Comparison of ENCODE assay signal across 16 cellular contexts in the genomic region with DNA sequence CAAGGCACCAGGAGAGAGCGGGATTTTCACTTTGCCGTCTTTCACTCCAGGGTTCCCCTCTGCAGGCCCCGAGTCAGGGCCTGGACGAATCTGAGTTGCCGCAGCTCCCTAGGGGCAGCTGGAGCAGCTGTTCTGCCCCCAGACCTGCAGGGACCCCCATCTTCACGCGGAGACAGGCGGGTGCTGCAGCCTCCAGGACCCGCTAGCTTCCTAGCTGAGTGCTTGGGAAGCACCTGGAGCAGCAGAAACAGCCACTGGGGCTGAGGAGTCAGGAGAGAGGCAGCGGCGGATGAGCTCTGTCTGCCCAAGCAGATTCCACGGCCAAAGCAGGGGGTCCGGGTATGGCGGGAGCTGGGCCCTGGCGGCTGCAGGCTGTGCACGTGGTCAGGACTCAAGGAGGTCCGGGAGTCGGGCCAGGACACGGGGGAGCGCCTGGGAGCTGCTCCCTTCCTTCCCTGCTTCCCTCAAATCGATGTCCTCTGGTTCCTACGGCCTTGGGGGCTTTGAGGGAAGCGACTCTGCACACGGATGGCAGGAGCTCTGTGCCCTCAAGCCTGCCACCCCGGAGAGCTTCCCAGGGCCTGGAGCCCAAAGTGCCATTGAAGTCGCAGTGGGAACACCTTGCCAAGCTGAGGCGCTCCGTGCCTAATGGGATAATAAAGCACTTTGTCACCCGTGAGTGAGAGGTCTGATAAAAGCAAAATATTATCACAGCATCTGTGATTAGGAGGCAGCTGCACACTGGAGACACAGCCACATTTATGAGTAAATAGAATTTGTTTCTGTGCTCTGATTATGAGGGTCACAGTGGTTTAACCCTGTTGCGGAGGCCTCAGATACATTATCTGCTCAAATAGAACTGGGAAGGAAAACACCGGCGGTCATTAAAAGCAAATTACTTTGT. TPM values are rescaled to one million over a fixed set of nuclear protein-coding genes. Genes with fewer than 3 reads are reported as not detected.
DNase-seq lines count a peak whose midpoint lies in the region; ATAC-seq, FAIRE-seq and TF ChIP-seq lines count a peak whose summit lies in the region.
"Had no signal": no experiment of that assay in that cellular context is flagged by ENCODE, and none has a peak within 500 bp of the region (broad histone marks: within the 10 kb centered on the region; RNA-seq: fewer than 3 reads in every experiment).

No MANE protein-coding gene starts in this region.

- H3K14ac ChIP-seq in neuronal stem cell (ENCODE audit: low read length): peak overlapping the region; percentile 31

- peak overlapping the region; percentile 83 for H3K23ac ChIP-seq in neuronal stem cell (ENCODE audit: low read depth, low read length, poor library complexity)

- CTCF ChIA-PET in K562 (lab: Yijun Ruan, JAX; ENCODE audit: low intra/inter-chr PET ratio): interaction anchor here (0.6 kb wide), 1 partner anchor 1620 kb away, joined by 4 read pairs; no protein-coding TSS in a partner anchor

- no peak overlapping the region for H3K27ac ChIP-seq in K562 (ENCODE audit: extremely low read depth, low read depth, low read length)
- H3K27ac ChIP-seq in neuronal stem cell (replicated peaks; ENCODE audit: low read length): no peak overlapping the region
- H3K27ac ChIP-seq: ascending aorta, epithelial cell of prostate had no signal

- peak overlapping the region; percentile 78 for H3K18ac ChIP-seq in neuronal stem cell (ENCODE audit: low read length)

- peaks cover 4 to 18% of the 10 kb centered on the region in 2 experiments; a peak in 2 of 5 replicates for H3K4me1 ChIP-seq in K562 (replicated peaks in 1 of 2; ENCODE audit: control insufficient read depth in 2 of 2, insufficient read depth in 2 of 2, low read length in 2 of 2)
- peaks cover 0 to 4% of the 10 kb centered on the region in 2 donors for H3K4me1 ChIP-seq in neuronal stem cell (ENCODE audit: control insufficient read depth in 2 of 2, insufficient read depth in 1 of 2, low read depth in 1 of 2, low read length in 2 of 2)
- H3K4me1 ChIP-seq: ascending aorta had no signal

- no peak for TF ChIP-seq CTCF in K562 (IDR thresholded peaks at IDR 0.05 in 2 of 3, conservative IDR thresholded peaks at IDR 0.05 in 1 of 3; ENCODE audit: insufficient read depth in 2 of 3, low read depth in 1 of 3, low read length in 3 of 3)

- POLR2A ChIA-PET in K562 (lab: Yijun Ruan, JAX): interaction anchor here (0.5 to 1.0 kb wide), 9 partner anchors 9 to 391 kb away, joined by 3 to 5 read pairs (median 3); no protein-coding TSS in a partner anchor

- WGBS in K562 (ENCODE audit: insufficient coverage, low coverage, missing lambda C conversion rate): 15% methylated on average over 32 of the region's 32 CpGs
- WGBS in neuronal stem cell (ENCODE audit: extremely low coverage in 2 of 2, insufficient read length in 2 of 2, insufficient replicate concordance in 1 of 2), 2 donors: no CpG with 5 or more reads among the region's 32 CpGs

- H3K79me1 ChIP-seq in neuronal stem cell (ENCODE audit: low read depth, low read length): no peaks in the 10 kb centered on the region

- no peak overlapping the region for H3K4ac ChIP-seq in neuronal stem cell (ENCODE audit: low read length)

- H2BK5ac ChIP-seq in neuronal stem cell (ENCODE audit: low read length): peak overlapping the region; percentile 85

- no peaks in the 10 kb centered on the region for H3K36me3 ChIP-seq in K562 (ENCODE audit: control insufficient read depth, insufficient read depth, low read length)
- no peaks in the 10 kb centered on the region for H3K36me3 ChIP-seq in neuronal stem cell (replicated peaks in 1 of 2; ENCODE audit: control insufficient read depth in 2 of 2, insufficient read depth in 2 of 2, low read length in 2 of 2)
- H3K36me3 ChIP-seq: ascending aorta had no signal

- H3K9me3 ChIP-seq in K562 (replicated peaks; ENCODE audit: control insufficient read depth, insufficient read depth, low read depth, low read length) (no peaks in the 10 kb centered on the region), neuronal stem cell (replicated peaks in 1 of 2; ENCODE audit: control insufficient read depth in 2 of 2, insufficient read depth in 1 of 2, low read depth in 1 of 2, low read length in 2 of 2) (no peaks in the 10 kb centered on the region)
- H3K9me3 ChIP-seq: ascending aorta had no signal

- H2BK120ac ChIP-seq in neuronal stem cell (ENCODE audit: low read depth, low read length): no peak overlapping the region

- no peaks in the 10 kb centered on the region for H3K79me2 ChIP-seq in K562 (ENCODE audit: control insufficient read depth, insufficient read depth, low read length)

- DNase-seq in DMS79 treated with DMSO at 0.1 percent for 48 hours (lab: John Stamatoyannopoulos, UW): peak; percentile 72
- peak; percentile 82 for DNase-seq in NCI-H1092 treated with DMSO at 0.1 percent for 48 hours (lab: John Stamatoyannopoulos, UW)
- DNase-seq in K562 (ENCODE audit: extremely low read depth in 1 of 4, low spot score in 3 of 4): no peak
- no peak for DNase-seq in neuronal stem cell (ENCODE audit: low spot score)
- no peak for DNase-seq in NCI-H1105 (lab: John Stamatoyannopoulos, UW)
- DNase-seq in stimulated activated CD4-positive, alpha-beta T cell treated with anti-CD3 and anti-CD28 coated beads, Interleukin-2, amount 100 ng/mL, for 24 hours: no peak
- DNase-seq in RPMI8226: no peak
- DNase-seq: activated CD4-positive, CD25-positive, alpha-beta regulatory T cell treated with anti-CD3 and anti-CD28 coated beads, Interleukin-2, amount 50 U/mL, for 72 hours; activated naive CD4-positive, alpha-beta T cell treated with anti-CD3 and anti-CD28 coated beads for 36 hours; natural killer cell; SHP77 had no signal

- H2AFZ ChIP-seq in K562 (ENCODE audit: low read depth, low read length): no peak overlapping the region
- H2AFZ ChIP-seq in neuronal stem cell (ENCODE audit: low read length): no peak overlapping the region

- H4K8ac ChIP-seq in neuronal stem cell (ENCODE audit: low read depth, low read length): no peak overlapping the region

- H3K4me3 ChIP-seq in K562 (no peak overlapping the region), neuronal stem cell (ENCODE audit: low read length in 2 of 2) (no peak overlapping the region)
- H3K4me3 ChIP-seq: ascending aorta had no signal

- in situ Hi-C loops in K562 (cut with MboI): no loop called here

- no peaks in the 10 kb centered on the region; the same call in 1 of the 2 replicates for H4K20me1 ChIP-seq in K562 (replicated peaks; ENCODE audit: control insufficient read depth, insufficient read depth, low read length)

- H2AK5ac ChIP-seq in neuronal stem cell (ENCODE audit: low read depth, low read length): peak overlapping the region; percentile 42

- H3K9me1 ChIP-seq in K562 (ENCODE audit: control insufficient read depth, insufficient read depth, low read length): no peaks in the 10 kb centered on the region

- FAIRE-seq in K562 (lab: Jason Lieb, UNC): no peak
- FAIRE-seq: colon had no signal

- H3K27me3 ChIP-seq in K562 (ENCODE audit: control insufficient read depth in 2 of 2, insufficient read depth in 2 of 2, low read length in 2 of 2) (peaks cover 43 to 66% of the 10 kb centered on the region in 2 experiments), neuronal stem cell (ENCODE audit: control insufficient read depth in 3 of 3, insufficient read depth in 3 of 3, low read depth in 1 of 3, low read length in 3 of 3) (peaks cover 0 to 65% (median 4%) of the 10 kb centered on the region in 3 experiments)
- H3K27me3 ChIP-seq: ascending aorta had no signal

- ATAC-seq in K562 (no peak), GM19035 (IDR thresholded peaks at IDR 0.05; ENCODE audit: unreplicated experiment) (no peak)
- ATAC-seq: natural killer cell had no signal

- H3K4me2 ChIP-seq in K562 (ENCODE audit: insufficient read depth, low read length) (no peak overlapping the region), neuronal stem cell (ENCODE audit: insufficient read depth, low read length, poor library complexity, severe bottlenecking) (no peak overlapping the region)

- no TSS peak for BruUV-seq in K562 (replicated peaks; lab: Mats Ljungman, UMichigan)

- no peak for TF ChIP-seq POLR2A in K562 (conservative IDR thresholded peaks at IDR 0.05)

- H3K9ac ChIP-seq in K562 (ENCODE audit: insufficient read depth in 1 of 2, low read depth in 2 of 2, low read length in 2 of 2) (peak overlapping the region in 1 of 2 experiments; percentile 14; a peak in 1 of 4 replicates), neuronal stem cell (ENCODE audit: low read depth, low read length, poor library complexity) (no peak overlapping the region)

- intact Hi-C loops in K562 (cut with micrococcal nuclease): no loop called here

- H4K91ac ChIP-seq in neuronal stem cell (ENCODE audit: low read depth, low read length, poor library complexity): no peak overlapping the region

- TF ChIP-seq RAD21 in K562 (CRISPR knock-in tag; conservative IDR thresholded peaks at IDR 0.05 in 1 of 2, IDR thresholded peaks at IDR 0.05 in 1 of 2): no peak

- H2BK12ac ChIP-seq in neuronal stem cell (ENCODE audit: low read length): no peak overlapping the region

- peak overlapping the region; percentile 76 for H2BK15ac ChIP-seq in neuronal stem cell (ENCODE audit: low read length)

- no peak for TF ChIP-seq EP300 in K562 (IDR thresholded peaks at IDR 0.05; ENCODE audit: low read length)

RNA-seq across cellular contexts. Expression of gene MNX1, which starts 17.2 kb away (rescaled TPM):
- total RNA-seq in K562 (2011; cell fraction: chromatin; rRNA removed; ENCODE audit: low replicate concordance): 6.6 and 8.7 TPM in 2 replicates
- total RNA-seq in K562 (2011; cell fraction: nucleolus; rRNA removed): 4.3 and 5.3 TPM in 2 replicates
- 5.3 and 5.4 TPM in 2 replicates for total RNA-seq in K562 (2011; cell fraction: nucleoplasm; rRNA removed)
- total RNA-seq in K562 (2014; rRNA removed) (5.3 TPM in 2 replicates), K562 (2014; rRNA removed; fragmentation: Illumina TruSeq; extraction: Trizol) (1.4 and 1.8 TPM in 2 replicates), K562 (2015; rRNA removed; fragmentation: Illumina TruSeq; extraction: Trizol) (2.1 and 2.2 TPM in 2 replicates), K562 (2021) (8.0 and 9.5 TPM in 2 replicates)
- polyA plus RNA-seq in K562 (2011; rRNA removed) (0.98 and 1.2 TPM in 2 replicates), K562 (2014; fragmentation: Illumina TruSeq; extraction: Trizol) (1.1 and 1.7 TPM in 2 replicates), K562 (2014; fragmentation: Nextera tagmentation; extraction: Ambion mirVana) (under 1 TPM; 0.15 to 0.25 TPM), K562 (2014; rRNA removed) (4.0 and 5.9 TPM in 2 replicates)
- 0.62 and 1.2 TPM in 2 replicates for polyA plus RNA-seq in K562 (2011; cell fraction: cytosol; rRNA removed)
- polyA plus RNA-seq in K562 (2011; cell fraction: nucleus; rRNA removed): 6.0 and 6.7 TPM in 2 replicates
- polyA plus RNA-seq in K562 (2012): 2.7 and 7.8 TPM in 2 replicates
- 0.66 and 0.84 TPM in 2 replicates for polyA minus RNA-seq in K562 (2011; rRNA and poly(A)+ RNA removed)
- polyA minus RNA-seq in K562 (2011; cell fraction: cytosol; rRNA and poly(A)+ RNA removed): 2.5 TPM in 1 of 2 replicates, not detected in the other
- 3.2 and 4.3 TPM in 2 replicates for polyA minus RNA-seq in K562 (2011; cell fraction: nucleus; rRNA and poly(A)+ RNA removed)
- not detected for polyA plus RNA-seq in neuronal stem cell (2013, experiment 1 of 2)
- polyA plus RNA-seq in neuronal stem cell (2013, experiment 2 of 2): 0.04 TPM
- total RNA-seq: ascending aorta, lung microvascular endothelial cell, natural killer cell had no signal

RNA-seq across cellular contexts. Expression of gene NOM1, which starts 43.8 kb away (rescaled TPM):
- total RNA-seq in K562 (2011; cell fraction: chromatin; rRNA removed; ENCODE audit: low replicate concordance): 205 and 222 TPM in 2 replicates
- total RNA-seq in K562 (2011; cell fraction: nucleolus; rRNA removed): 88.2 and 99.2 TPM in 2 replicates
- 125 and 156 TPM in 2 replicates for total RNA-seq in K562 (2011; cell fraction: nucleoplasm; rRNA removed)
- 35.7 and 35.8 TPM in 2 replicates for total RNA-seq in K562 (2014; rRNA removed)
- 38.8 and 40.1 TPM in 2 replicates for total RNA-seq in K562 (2014; rRNA removed; fragmentation: Illumina TruSeq; extraction: Trizol)
- 41.2 and 42.9 TPM in 2 replicates for total RNA-seq in K562 (2015; rRNA removed; fragmentation: Illumina TruSeq; extraction: Trizol)
- total RNA-seq in K562 (2021): 37.3 and 47.3 TPM in 2 replicates
- 30.5 and 30.9 TPM in 2 replicates for polyA plus RNA-seq in K562 (2011; rRNA removed)
- polyA plus RNA-seq in K562 (2011; cell fraction: cytosol; rRNA removed): 15.3 and 15.4 TPM in 2 replicates
- 64.1 and 106 TPM in 2 replicates for polyA plus RNA-seq in K562 (2011; cell fraction: nucleus; rRNA removed)
- polyA plus RNA-seq in K562 (2012): 20.2 and 27.0 TPM in 2 replicates
- 38.2 and 39.7 TPM in 2 replicates for polyA plus RNA-seq in K562 (2014; fragmentation: Illumina TruSeq; extraction: Trizol)
- polyA plus RNA-seq in K562 (2014; fragmentation: Nextera tagmentation; extraction: Ambion mirVana): 1 to 10 TPM; 6.8 to 9.6 TPM
- polyA plus RNA-seq in K562 (2014; rRNA removed): 37.4 and 39.6 TPM in 2 replicates
- polyA minus RNA-seq in K562 (2011; rRNA and poly(A)+ RNA removed): 34.0 and 39.0 TPM in 2 replicates
- polyA minus RNA-seq in K562 (2011; cell fraction: cytosol; rRNA and poly(A)+ RNA removed): 21.2 and 26.1 TPM in 2 replicates
- polyA minus RNA-seq in K562 (2011; cell fraction: nucleus; rRNA and poly(A)+ RNA removed): 50.6 and 53.0 TPM in 2 replicates
- polyA plus RNA-seq in neuronal stem cell (2013, experiment 1 of 2): 7.5 TPM
- 7.7 TPM for polyA plus RNA-seq in neuronal stem cell (2013, experiment 2 of 2)

Comparison
In these comparisons a context has a peak if more than half of its experiments do, and no peak if none do; other contexts are left out.
1. DNase-seq: peak in DMS79 treated with DMSO at 0.1 percent for 48 hours (single experiment) and NCI-H1092 treated with DMSO at 0.1 percent for 48 hours (single experiment); none in K562 (0 of 4), neuronal stem cell (single experiment), NCI-H1105 (single experiment), stimulated activated CD4-positive, alpha-beta T cell treated with anti-CD3 and anti-CD28 coated beads, Interleukin-2, amount 100 ng/mL, for 24 hours (0 of 2) and RPMI8226 (single experiment).